14 cellular contexts compared by ENCODE assay signal in genomic region chr9:137630684-137631083, GRCh38. TPM values are rescaled to one million over a fixed set of nuclear protein-coding genes. Genes with fewer than 3 reads are reported as not detected.
DNase-seq lines count a peak whose midpoint lies in the region; ATAC-seq, FAIRE-seq and TF ChIP-seq lines count a peak whose summit lies in the region.
"Had no signal": no experiment of that assay in that cellular context is flagged by ENCODE, and none has a peak within 500 bp of the region (broad histone marks: within the 10 kb centered on the region; RNA-seq: fewer than 3 reads in every experiment).

No MANE protein-coding gene starts in this region.

- H3K4me1 Mint-ChIP-seq in Calu3 (ENCODE audit: low read depth, unreplicated experiment) = peaks cover 12% of the 10 kb centered on the region

- peaks cover 14% of the 10 kb centered on the region; the same call in 2 of the 3 replicates for H3K4me1 ChIP-seq in A549
- H3K4me1 ChIP-seq in adipocyte (ENCODE audit: control insufficient read depth, insufficient read depth, low read length) = peaks cover 17% of the 10 kb centered on the region
- H3K4me1 ChIP-seq in right lobe of liver = peaks cover 0 to 44% (median 8%) of the 10 kb centered on the region in 4 donors

- TF ChIP-seq POLR2A in A549 (IDR thresholded peaks at IDR 0.05; ENCODE audit: low read length) (no peak), right lobe of liver (IDR thresholded peaks at IDR 0.05) (no peak)

- no peak for TF ChIP-seq EP300 in A549 (IDR thresholded peaks at IDR 0.05)

- no peak overlapping the region for H3K9ac ChIP-seq in adipocyte (ENCODE audit: low read length)

- H3K4me2 ChIP-seq in A549 = peak overlapping the region; percentile 18; the same call in 2 of the 3 replicates
- H3K4me2 ChIP-seq: hepatocyte had no signal

- no peak overlapping the region for H3K4me3 ChIP-seq in A549
- H3K4me3 ChIP-seq in adipocyte (ENCODE audit: low read length) = no peak overlapping the region
- H3K4me3 ChIP-seq in right lobe of liver = no peak overlapping the region
- H3K4me3 ChIP-seq: body of pancreas, hepatocyte, lung had no signal

- no peaks in the 10 kb centered on the region for H3K27me3 Mint-ChIP-seq in Calu3 (ENCODE audit: unreplicated experiment)

- ATAC-seq in A549 (0 out of 6 replicates have a peak, but pooled peaks of 1 of the 2 experiments have one; percentile 50), right lobe of liver (peak; percentile 14 to 48 (median 32)), HG03045 (IDR thresholded peaks at IDR 0.05; ENCODE audit: unreplicated experiment) (no peak), GM18907 (IDR thresholded peaks at IDR 0.05; ENCODE audit: unreplicated experiment) (no peak)
- ATAC-seq: body of pancreas had no signal

- H3K27me3 ChIP-seq in adipocyte (replicated peaks; ENCODE audit: control insufficient read depth, insufficient read depth, low read length) (no peaks in the 10 kb centered on the region), right lobe of liver (no peaks in the 10 kb centered on the region)
- H3K27me3 ChIP-seq: body of pancreas, hepatocyte had no signal

- intact Hi-C loops in Calu3 (cut with micrococcal nuclease; ENCODE audit: unreplicated experiment) = no loop called here
- intact Hi-C loops in right lobe of liver (cut with DNase I) = no loop called here

- POLR2A ChIA-PET in A549 (lab: Yijun Ruan, JAX) = no interaction called here

- H3K27ac ChIP-seq in A549 = no peak overlapping the region
- H3K27ac ChIP-seq in right lobe of liver = no peak overlapping the region
- H3K27ac ChIP-seq: body of pancreas, hepatocyte had no signal

- no peaks in the 10 kb centered on the region for H3K9me3 ChIP-seq in A549
- H3K9me3 ChIP-seq in adipocyte (ENCODE audit: control insufficient read depth, low read length) = no peaks in the 10 kb centered on the region
- no peaks in the 10 kb centered on the region for H3K9me3 ChIP-seq in right lobe of liver
- H3K9me3 ChIP-seq: body of pancreas had no signal

- H3K4me3 Mint-ChIP-seq in Calu3 (ENCODE audit: low read depth, unreplicated experiment) = no peak overlapping the region

- DNase-seq in A549 (ENCODE audit: low read depth in 1 of 2, low spot score in 1 of 2) = no peak
- no peak for DNase-seq in Calu3
- peak; percentile 10 for DNase-seq in adipocyte (ENCODE audit: low read depth)
- DNase-seq in right lobe of liver = no peak
- DNase-seq in iPS-NIHi7 (ENCODE audit: extremely low spot score) = no peak
- no peak for DNase-seq in 8988T
- DNase-seq: body of pancreas, NCI-H1105 treated with DMSO at 0.1 percent for 48 hours, NCI-H524 treated with DMSO at 0.1 percent for 48 hours, SHP77 treated with DMSO at 0.1 percent for 48 hours had no signal

- BruUV-seq in Calu3 (replicated peaks; lab: Mats Ljungman, UMichigan) = no TSS peak

- peak overlapping the region; percentile 16 for H3K27ac Mint-ChIP-seq in Calu3 (ENCODE audit: unreplicated experiment)

- no peak for TF ChIP-seq RAD21 in A549 (conservative IDR thresholded peaks at IDR 0.05 in 1 of 2, IDR thresholded peaks at IDR 0.05 in 1 of 2)

- no peak for FAIRE-seq in A549 (lab: Jason Lieb, UNC)

- CTCF ChIA-PET in A549 (lab: Yijun Ruan, JAX) (interaction anchor here (1.1 kb wide), 1 partner anchor 8 kb away, joined by 3 read pairs; no protein-coding TSS in a partner anchor), Calu3 (lab: Charles Lee) (no interaction called here)

- H3K36me3 Mint-ChIP-seq in Calu3 (ENCODE audit: insufficient read depth, unreplicated experiment) = peaks cover 6% of the 10 kb centered on the region

- H3K36me3 ChIP-seq in adipocyte (ENCODE audit: control insufficient read depth, insufficient read depth, low read length, severe bottlenecking) (no peaks in the 10 kb centered on the region), right lobe of liver (no peaks in the 10 kb centered on the region)

- TF ChIP-seq CTCF in A549 (IDR thresholded peaks at IDR 0.05) (no peak), Calu3 (IDR thresholded peaks at IDR 0.05; ENCODE audit: unreplicated experiment) (no peak), right lobe of liver (IDR thresholded peaks at IDR 0.05) (no peak)

- 80% methylated on average over 4 of the region's 4 CpGs for WGBS in A549 (ENCODE audit: missing lambda C conversion rate)
- 53% methylated on average over 4 of the region's 4 CpGs for WGBS in right lobe of liver (ENCODE audit: insufficient coverage, low coverage, low lambda C conversion rate, missing lambda C conversion rate)

- H3K9me3 Mint-ChIP-seq in Calu3 (ENCODE audit: low read depth, unreplicated experiment) = no peaks in the 10 kb centered on the region

TF ChIP-seq in A549, 52 proteins besides CTCF, POLR2A, EP300 and RAD21:
- TF ChIP-seq FOXS1 (CRISPR knock-in tag; IDR thresholded peaks at IDR 0.05) (no peak), CEBPB (IDR thresholded peaks at IDR 0.05) (no peak), RARB (CRISPR knock-in tag; IDR thresholded peaks at IDR 0.05) (no peak), KDM1A (IDR thresholded peaks at IDR 0.05; ENCODE audit: low read depth) (no peak), BHLHE40 (IDR thresholded peaks at IDR 0.05; ENCODE audit: low read depth, low read length) (no peak), FOSL2 (IDR thresholded peaks at IDR 0.05) (no peak), FOSL2 (CRISPR knock-in tag; IDR thresholded peaks at IDR 0.05) (no peak), EHF (CRISPR knock-in tag; IDR thresholded peaks at IDR 0.05) (no peak), ELK1 (IDR thresholded peaks at IDR 0.05; ENCODE audit: low read depth, low read length) (no peak), SREBF2 (IDR thresholded peaks at IDR 0.05) (no peak)
- TF ChIP-seq, protein P1, sequence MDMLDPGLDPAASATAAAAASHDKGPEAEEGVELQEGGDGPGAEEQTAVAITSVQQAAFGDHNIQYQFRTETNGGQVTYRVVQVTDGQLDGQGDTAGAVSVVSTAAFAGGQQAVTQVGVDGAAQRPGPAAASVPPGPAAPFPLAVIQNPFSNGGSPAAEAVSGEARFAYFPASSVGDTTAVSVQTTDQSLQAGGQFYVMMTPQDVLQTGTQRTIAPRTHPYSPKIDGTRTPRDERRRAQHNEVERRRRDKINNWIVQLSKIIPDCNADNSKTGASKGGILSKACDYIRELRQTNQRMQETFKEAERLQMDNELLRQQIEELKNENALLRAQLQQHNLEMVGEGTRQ (IDR thresholded peaks at IDR 0.05) = no peak

RNA-seq across cellular contexts. Expression of gene EHMT1, which starts 11.9 kb away (rescaled TPM):
- polyA plus RNA-seq in A549 (2011; rRNA removed) = 33.6 and 41.3 TPM in 2 replicates
- 47.5 and 56.3 TPM in 2 replicates for polyA plus RNA-seq in A549 (2012; cell fraction: cytosol; rRNA removed)
- 181 and 185 TPM in 2 replicates for polyA plus RNA-seq in A549 (2012; cell fraction: nucleus; rRNA removed)
- polyA plus RNA-seq in A549 (2017; fragmentation: RNase III; extraction: RNeasy Plus Mini Kit Qiagen cat#74134 plus additional on column Dnase treatment) = 45.6 to 52.9 TPM (median 48.0 TPM) in 3 replicates
- polyA minus RNA-seq in A549 (2011; rRNA and poly(A)+ RNA removed) = 68.5 and 82.6 TPM in 2 replicates
- 56.0 and 61.7 TPM in 2 replicates for total RNA-seq in Calu3 (2022)
- total RNA-seq in right lobe of liver = 10 to 100 TPM; 26.8 to 51.9 (median 36.7) TPM

RNA-seq across cellular contexts. Expression of gene ARRDC1, which starts 25.2 kb away (rescaled TPM):
- 20.7 and 23.8 TPM in 2 replicates for polyA plus RNA-seq in A549 (2011; rRNA removed)
- 39.7 and 49.8 TPM in 2 replicates for polyA plus RNA-seq in A549 (2012; cell fraction: cytosol; rRNA removed)
- 268 and 290 TPM in 2 replicates for polyA plus RNA-seq in A549 (2012; cell fraction: nucleus; rRNA removed)
- polyA plus RNA-seq in A549 (2017; fragmentation: RNase III; extraction: RNeasy Plus Mini Kit Qiagen cat#74134 plus additional on column Dnase treatment) = 20.6 to 22.5 TPM (median 22.0 TPM) in 3 replicates
- 25.8 and 32.7 TPM in 2 replicates for polyA minus RNA-seq in A549 (2011; rRNA and poly(A)+ RNA removed)
- 86.4 and 93.7 TPM in 2 replicates for total RNA-seq in Calu3 (2022)
- total RNA-seq in right lobe of liver = 10 to 100 TPM; 19.1 to 45.0 (median 25.2) TPM

RNA-seq across cellular contexts. Expression of gene ZMYND19, which starts 40.4 kb away (rescaled TPM):
- polyA plus RNA-seq in A549 (2011; rRNA removed) = 16.0 and 19.6 TPM in 2 replicates
- 42.7 and 47.2 TPM in 2 replicates for polyA plus RNA-seq in A549 (2012; cell fraction: cytosol; rRNA removed)
- polyA plus RNA-seq in A549 (2012; cell fraction: nucleus; rRNA removed) = 66.6 and 82.2 TPM in 2 replicates
- 35.7 to 38.7 TPM (median 37.5 TPM) in 3 replicates for polyA plus RNA-seq in A549 (2017; fragmentation: RNase III; extraction: RNeasy Plus Mini Kit Qiagen cat#74134 plus additional on column Dnase treatment)
- 14.8 and 16.1 TPM in 2 replicates for polyA minus RNA-seq in A549 (2011; rRNA and poly(A)+ RNA removed)
- total RNA-seq in Calu3 (2022) = 30.0 and 31.7 TPM in 2 replicates
- total RNA-seq in right lobe of liver = 10 to 100 TPM in 2 of 6 experiments, 1 to 10 TPM in 4; 8.4 to 11.7 (median 9.0) TPM

RNA-seq across cellular contexts. Expression of gene DPH7, which starts 52.0 kb away (rescaled TPM):
- polyA plus RNA-seq in A549 (2011; rRNA removed) = 26.7 and 28.2 TPM in 2 replicates
- 43.3 and 46.0 TPM in 2 replicates for polyA plus RNA-seq in A549 (2012; cell fraction: cytosol; rRNA removed)
- 131 and 139 TPM in 2 replicates for polyA plus RNA-seq in A549 (2012; cell fraction: nucleus; rRNA removed)
- 28.8 to 35.2 TPM (median 33.4 TPM) in 3 replicates for polyA plus RNA-seq in A549 (2017; fragmentation: RNase III; extraction: RNeasy Plus Mini Kit Qiagen cat#74134 plus additional on column Dnase treatment)
- 18.9 and 20.0 TPM in 2 replicates for polyA minus RNA-seq in A549 (2011; rRNA and poly(A)+ RNA removed)
- total RNA-seq in Calu3 (2022) = 29.7 and 30.2 TPM in 2 replicates
- 10 to 100 TPM in 5 of 6 experiments, 1 to 10 TPM in 1; 9.2 to 17.8 (median 11.8) TPM for total RNA-seq in right lobe of liver

Comparison
In these comparisons a context has a peak if more than half of its experiments do, and no peak if none do; other contexts are left out.
1. ATAC-seq: peak in right lobe of liver (4 of 4); none in HG03045 (single experiment) and GM18907 (single experiment).